1 cellular context compared by ENCODE assay signal in the genomic region with DNA sequence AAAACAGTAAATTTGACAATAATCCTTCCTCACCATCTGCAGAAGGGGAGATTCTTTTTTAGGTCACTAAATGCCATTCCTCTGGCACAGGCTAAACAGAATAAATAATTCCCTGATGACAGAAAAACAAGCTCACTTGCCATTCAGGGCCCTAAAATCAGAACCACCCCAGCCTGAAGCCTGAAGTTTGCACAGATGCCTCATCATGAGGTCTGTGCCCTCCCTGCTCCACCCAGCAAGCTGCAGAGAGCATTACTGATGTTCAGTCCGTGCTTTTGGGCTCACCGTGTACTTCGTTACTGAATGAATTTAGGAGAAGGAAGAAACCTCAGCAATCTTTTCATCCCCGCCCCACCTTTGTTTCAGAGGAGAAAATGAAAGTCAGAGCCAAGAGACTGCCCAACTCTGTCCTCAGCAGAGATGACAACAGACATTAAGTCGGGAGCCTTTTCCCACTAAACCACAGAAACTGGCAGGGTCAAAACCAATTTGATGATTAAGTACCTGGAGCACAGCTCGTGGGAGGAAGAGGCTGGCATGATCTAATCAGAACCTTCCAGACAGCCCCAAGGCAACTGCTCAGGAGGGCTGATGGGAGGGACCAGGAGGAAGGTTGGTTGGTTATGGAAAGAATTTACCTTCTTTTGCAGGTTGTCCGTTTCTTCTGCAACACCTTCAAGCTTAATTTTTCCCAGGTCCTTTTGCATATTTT.
TF ChIP-seq lines count a peak whose summit lies in the region.

No MANE protein-coding gene starts in this region.

TF ChIP-seq in WTC11, 78 proteins besides CTCF, POLR2A, EP300 and RAD21 (continued from another document):
- TF ChIP-seq, protein P1, sequence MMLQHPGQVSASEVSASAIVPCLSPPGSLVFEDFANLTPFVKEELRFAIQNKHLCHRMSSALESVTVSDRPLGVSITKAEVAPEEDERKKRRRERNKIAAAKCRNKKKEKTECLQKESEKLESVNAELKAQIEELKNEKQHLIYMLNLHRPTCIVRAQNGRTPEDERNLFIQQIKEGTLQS (CRISPR knock-in tag; conservative IDR thresholded peaks at IDR 0.05) = no peak
- TF ChIP-seq, protein P2, sequence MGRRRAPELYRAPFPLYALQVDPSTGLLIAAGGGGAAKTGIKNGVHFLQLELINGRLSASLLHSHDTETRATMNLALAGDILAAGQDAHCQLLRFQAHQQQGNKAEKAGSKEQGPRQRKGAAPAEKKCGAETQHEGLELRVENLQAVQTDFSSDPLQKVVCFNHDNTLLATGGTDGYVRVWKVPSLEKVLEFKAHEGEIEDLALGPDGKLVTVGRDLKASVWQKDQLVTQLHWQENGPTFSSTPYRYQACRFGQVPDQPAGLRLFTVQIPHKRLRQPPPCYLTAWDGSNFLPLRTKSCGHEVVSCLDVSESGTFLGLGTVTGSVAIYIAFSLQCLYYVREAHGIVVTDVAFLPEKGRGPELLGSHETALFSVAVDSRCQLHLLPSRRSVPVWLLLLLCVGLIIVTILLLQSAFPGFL (CRISPR knock-in tag; IDR thresholded peaks at IDR 0.05; ENCODE audit: borderline replicate concordance) = no peak
- TF ChIP-seq ZNF138 (CRISPR knock-in tag; conservative IDR thresholded peaks at IDR 0.05) (no peak), ZNF121 (CRISPR knock-in tag; IDR thresholded peaks at IDR 0.05) (no peak), NR1H2 (CRISPR knock-in tag; IDR thresholded peaks at IDR 0.05) (no peak), ZNF671 (CRISPR knock-in tag; IDR thresholded peaks at IDR 0.05) (no peak)
- TF ChIP-seq, protein P3, sequence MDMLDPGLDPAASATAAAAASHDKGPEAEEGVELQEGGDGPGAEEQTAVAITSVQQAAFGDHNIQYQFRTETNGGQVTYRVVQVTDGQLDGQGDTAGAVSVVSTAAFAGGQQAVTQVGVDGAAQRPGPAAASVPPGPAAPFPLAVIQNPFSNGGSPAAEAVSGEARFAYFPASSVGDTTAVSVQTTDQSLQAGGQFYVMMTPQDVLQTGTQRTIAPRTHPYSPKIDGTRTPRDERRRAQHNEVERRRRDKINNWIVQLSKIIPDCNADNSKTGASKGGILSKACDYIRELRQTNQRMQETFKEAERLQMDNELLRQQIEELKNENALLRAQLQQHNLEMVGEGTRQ (CRISPR knock-in tag; IDR thresholded peaks at IDR 0.05) = no peak
- TF ChIP-seq, protein P4, sequence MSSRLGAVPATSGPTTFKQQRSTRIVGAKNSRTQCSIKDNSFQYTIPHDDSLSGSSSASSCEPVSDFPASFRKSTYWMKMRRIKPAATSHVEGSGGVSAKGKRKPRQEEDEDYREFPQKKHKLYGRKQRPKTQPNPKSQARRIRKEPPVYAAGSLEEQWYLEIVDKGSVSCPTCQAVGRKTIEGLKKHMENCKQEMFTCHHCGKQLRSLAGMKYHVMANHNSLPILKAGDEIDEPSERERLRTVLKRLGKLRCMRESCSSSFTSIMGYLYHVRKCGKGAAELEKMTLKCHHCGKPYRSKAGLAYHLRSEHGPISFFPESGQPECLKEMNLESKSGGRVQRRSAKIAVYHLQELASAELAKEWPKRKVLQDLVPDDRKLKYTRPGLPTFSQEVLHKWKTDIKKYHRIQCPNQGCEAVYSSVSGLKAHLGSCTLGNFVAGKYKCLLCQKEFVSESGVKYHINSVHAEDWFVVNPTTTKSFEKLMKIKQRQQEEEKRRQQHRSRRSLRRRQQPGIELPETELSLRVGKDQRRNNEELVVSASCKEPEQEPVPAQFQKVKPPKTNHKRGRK (CRISPR knock-in tag; IDR thresholded peaks at IDR 0.05; ENCODE audit: borderline replicate concordance) = no peak
- TF ChIP-seq, protein P5, sequence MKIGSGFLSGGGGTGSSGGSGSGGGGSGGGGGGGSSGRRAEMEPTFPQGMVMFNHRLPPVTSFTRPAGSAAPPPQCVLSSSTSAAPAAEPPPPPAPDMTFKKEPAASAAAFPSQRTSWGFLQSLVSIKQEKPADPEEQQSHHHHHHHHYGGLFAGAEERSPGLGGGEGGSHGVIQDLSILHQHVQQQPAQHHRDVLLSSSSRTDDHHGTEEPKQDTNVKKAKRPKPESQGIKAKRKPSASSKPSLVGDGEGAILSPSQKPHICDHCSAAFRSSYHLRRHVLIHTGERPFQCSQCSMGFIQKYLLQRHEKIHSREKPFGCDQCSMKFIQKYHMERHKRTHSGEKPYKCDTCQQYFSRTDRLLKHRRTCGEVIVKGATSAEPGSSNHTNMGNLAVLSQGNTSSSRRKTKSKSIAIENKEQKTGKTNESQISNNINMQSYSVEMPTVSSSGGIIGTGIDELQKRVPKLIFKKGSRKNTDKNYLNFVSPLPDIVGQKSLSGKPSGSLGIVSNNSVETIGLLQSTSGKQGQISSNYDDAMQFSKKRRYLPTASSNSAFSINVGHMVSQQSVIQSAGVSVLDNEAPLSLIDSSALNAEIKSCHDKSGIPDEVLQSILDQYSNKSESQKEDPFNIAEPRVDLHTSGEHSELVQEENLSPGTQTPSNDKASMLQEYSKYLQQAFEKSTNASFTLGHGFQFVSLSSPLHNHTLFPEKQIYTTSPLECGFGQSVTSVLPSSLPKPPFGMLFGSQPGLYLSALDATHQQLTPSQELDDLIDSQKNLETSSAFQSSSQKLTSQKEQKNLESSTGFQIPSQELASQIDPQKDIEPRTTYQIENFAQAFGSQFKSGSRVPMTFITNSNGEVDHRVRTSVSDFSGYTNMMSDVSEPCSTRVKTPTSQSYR (CRISPR knock-in tag; IDR thresholded peaks at IDR 0.05) = no peak
